Comparison of ENCODE assay signal across 15 cellular contexts in the genomic region with DNA sequence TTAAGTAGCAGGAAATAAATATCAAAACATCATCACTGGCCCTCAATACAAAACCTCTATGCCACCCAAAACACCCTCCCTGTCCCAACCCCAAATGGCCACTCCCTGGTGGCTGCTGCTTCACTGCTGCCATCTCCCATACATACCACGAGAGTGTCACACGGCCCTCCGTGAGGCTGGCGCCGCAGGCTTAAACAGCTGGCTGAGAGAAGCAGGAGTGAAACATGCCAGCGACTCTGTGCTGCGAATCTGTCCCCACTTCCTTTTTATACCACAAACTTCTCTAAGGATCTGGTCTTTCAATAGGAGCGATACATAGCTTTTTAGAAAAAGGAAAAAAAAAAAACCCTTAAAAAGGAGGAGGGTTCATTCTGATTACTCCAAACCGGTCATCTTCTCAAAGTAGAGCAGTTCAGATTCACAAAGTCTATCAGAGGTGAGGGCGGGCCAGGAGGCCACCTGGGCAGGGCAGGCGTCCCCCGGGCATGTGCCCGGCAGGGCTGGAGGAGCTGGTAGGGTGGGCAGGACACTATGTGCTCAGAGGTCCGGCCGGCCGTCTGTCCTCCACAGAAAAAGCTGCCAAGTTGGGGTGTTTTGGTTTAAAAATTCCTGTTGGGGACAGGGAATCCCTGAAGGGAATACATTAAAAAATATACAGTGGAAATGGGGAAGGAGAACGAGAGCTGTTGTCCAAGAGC. TPM values are rescaled to one million over a fixed set of nuclear protein-coding genes. Genes with fewer than 3 reads are reported as not detected.
DNase-seq lines count a peak whose midpoint lies in the region; ATAC-seq and TF ChIP-seq lines count a peak whose summit lies in the region.
"Had no signal": no experiment of that assay in that cellular context is flagged by ENCODE, and none has a peak within 500 bp of the region (broad histone marks: within the 10 kb centered on the region; RNA-seq: fewer than 3 reads in every experiment).

No MANE protein-coding gene starts in this region.

- peaks cover 65% of the 10 kb centered on the region for H3K4me1 Mint-ChIP-seq in dendritic cell treated with granulocyte-macrophage colony-stimulating factor and Interleukin-4, amounts not matched to agents 40 ng/mL and 50 ng/mL, for 4 days (ENCODE audit: low read depth)

- peak overlapping the region; percentile 30 for H3K4me3 Mint-ChIP-seq in dendritic cell treated with granulocyte-macrophage colony-stimulating factor and Interleukin-4, amounts not matched to agents 40 ng/mL and 50 ng/mL, for 4 days

- ATAC-seq in DND-41 (ENCODE audit: insufficient read depth, low read depth): peak; percentile 32; the same call in 1 of the 3 replicates
- no peak for ATAC-seq in sciatic nerve
- ATAC-seq in GM21423 (IDR thresholded peaks at IDR 0.05; ENCODE audit: unreplicated experiment): no peak
- ATAC-seq: lower lobe of right lung had no signal

- peak overlapping the region; percentile 75 for H3K27ac Mint-ChIP-seq in dendritic cell treated with granulocyte-macrophage colony-stimulating factor and Interleukin-4, amounts not matched to agents 40 ng/mL and 50 ng/mL, for 4 days

- H3K4me1 ChIP-seq in DND-41 (ENCODE audit: insufficient read depth, low read length): no peaks in the 10 kb centered on the region

- H3K27me3 Mint-ChIP-seq in dendritic cell treated with granulocyte-macrophage colony-stimulating factor and Interleukin-4, amounts not matched to agents 40 ng/mL and 50 ng/mL, for 4 days: no peaks in the 10 kb centered on the region

- H3K36me3 ChIP-seq in DND-41 (ENCODE audit: insufficient read depth, low read length): peaks cover 89% of the 10 kb centered on the region

- no peaks in the 10 kb centered on the region for H3K9me3 ChIP-seq in DND-41 (ENCODE audit: insufficient read depth, low read length, severe bottlenecking)
- H3K9me3 ChIP-seq: adrenal gland, lower lobe of right lung, right lobe of liver, thyroid gland had no signal

- no peak for DNase-seq in DND-41
- DNase-seq in sciatic nerve (ENCODE audit: low spot score): peak; percentile 73
- no peak for DNase-seq in NK-92 (lab: John Stamatoyannopoulos, UW; ENCODE audit: unreplicated experiment)
- DNase-seq in stimulated activated CD4-positive, alpha-beta T cell treated with anti-CD3 and anti-CD28 coated beads, Interleukin-4, amount 100 ng/mL, for 4 hours: no peak
- DNase-seq: lower lobe of right lung, NCI-H1436, NCI-H524 treated with DMSO at 0.1 percent for 48 hours, thyroid gland had no signal

- intact Hi-C loops in dendritic cell treated with granulocyte-macrophage colony-stimulating factor and Interleukin-4, amounts not matched to agents 40 ng/mL and 50 ng/mL, for 4 days (cut with micrococcal nuclease): no loop called here
- intact Hi-C loops in sciatic nerve (cut with DNase I): no loop called here

- peaks cover 90% of the 10 kb centered on the region for H3K36me3 Mint-ChIP-seq in dendritic cell treated with granulocyte-macrophage colony-stimulating factor and Interleukin-4, amounts not matched to agents 40 ng/mL and 50 ng/mL, for 4 days (ENCODE audit: low read depth)

- no peaks in the 10 kb centered on the region for H3K9me3 Mint-ChIP-seq in dendritic cell treated with granulocyte-macrophage colony-stimulating factor and Interleukin-4, amounts not matched to agents 40 ng/mL and 50 ng/mL, for 4 days

- H3K4me3 ChIP-seq in DND-41 (ENCODE audit: low read depth in 1 of 2, low read length in 2 of 2): no peak overlapping the region
- H3K4me3 ChIP-seq: adrenal gland, hepatocyte, lower lobe of right lung, right lobe of liver, thyroid gland had no signal

- peaks cover 49% of the 10 kb centered on the region for H4K20me1 ChIP-seq in DND-41 (ENCODE audit: insufficient read depth, low read length)

- H3K27ac ChIP-seq in C4-2B (peak overlapping the region; percentile 68), DND-41 (ENCODE audit: low read length) (no peak overlapping the region)
- H3K27ac ChIP-seq: hepatocyte, right lobe of liver, RWPE1, thyroid gland had no signal

- H3K9ac ChIP-seq in DND-41 (ENCODE audit: low read depth, low read length): no peak overlapping the region

- TF ChIP-seq CTCF in C4-2B (conservative IDR thresholded peaks at IDR 0.05) (no peak), DND-41 (IDR thresholded peaks at IDR 0.05; ENCODE audit: borderline replicate concordance, extremely low read depth, low read length, poor library complexity, severe bottlenecking) (no peak)

- peaks cover 30% of the 10 kb centered on the region for H3K79me2 ChIP-seq in DND-41 (ENCODE audit: insufficient read depth, low read length)

- H3K4me2 ChIP-seq in DND-41 (ENCODE audit: insufficient read depth, low read length): no peak overlapping the region
- H3K4me2 ChIP-seq: hepatocyte had no signal

- H3K27me3 ChIP-seq in DND-41 (ENCODE audit: insufficient read depth, low read length, poor library complexity): no peaks in the 10 kb centered on the region
- H3K27me3 ChIP-seq: adrenal gland, hepatocyte, right lobe of liver, thyroid gland had no signal

- H2AFZ ChIP-seq in DND-41 (ENCODE audit: low read depth, low read length): no peak overlapping the region
- H2AFZ ChIP-seq: hepatocyte had no signal

RNA-seq across cellular contexts. Expression of gene MAX, which starts 26.5 kb away (rescaled TPM):
- 131 TPM for total RNA-seq in sciatic nerve
